8 cellular contexts compared by ENCODE assay signal in genomic region chr17:20848869-20849443, GRCh38.
DNase-seq lines count a peak whose midpoint lies in the region; ATAC-seq, FAIRE-seq and TF ChIP-seq lines count a peak whose summit lies in the region.
"Not testable (repeated sequence)": the region's sequence is repeated elsewhere in the genome, so short reads cannot be mapped to it uniquely, and the experiment has no call there.

No MANE protein-coding gene starts in this region.

- H3K9me3 Mint-ChIP-seq in CD4-positive, alpha-beta T cell = not testable (repeated sequence)

- POLR2A ChIA-PET in CD4-positive, alpha-beta T cell (lab: Charles Lee); HEK293 (lab: Yijun Ruan, JAX): not testable (repeated sequence)

- not testable (repeated sequence) for H4K20me1 ChIP-seq in hepatocyte (ENCODE audit: insufficient read depth, poor library complexity, severe bottlenecking); neural cell (ENCODE audit: insufficient read depth)

- not testable (repeated sequence) for H3K9me3 ChIP-seq in CD4-positive, alpha-beta T cell (ENCODE audit: control insufficient read depth, low read length); HEK293 (ENCODE audit: control insufficient read depth, insufficient read depth, low read depth, low read length); hepatocyte (ENCODE audit: low read depth); neural cell (ENCODE audit: low read length); uterus

- H3K27ac Mint-ChIP-seq in CD4-positive, alpha-beta T cell = not testable (repeated sequence)

- CTCF ChIA-PET in CD4-positive, alpha-beta T cell (lab: Charles Lee) = not testable (repeated sequence)
- CTCF ChIA-PET in HEK293 (lab: Yijun Ruan, JAX) = interaction anchor here (0.7 to 0.8 kb wide), 2 partner anchors 65 to 622 kb away, joined by 3 to 4 read pairs; no protein-coding TSS in a partner anchor

- H3K4me2 ChIP-seq in hepatocyte; neural cell (ENCODE audit: low read length): not testable (repeated sequence)

- TF ChIP-seq POLR2A in uterus (IDR thresholded peaks at IDR 0.05) = not testable (repeated sequence)

- H3K27ac ChIP-seq in CD4-positive, alpha-beta T cell (ENCODE audit: low read depth, low read length); HEK293 (ENCODE audit: extremely low read depth, low read depth, low read length); dorsolateral prefrontal cortex; hepatocyte; neural cell (ENCODE audit: low read length); uterus: not testable (repeated sequence)

- peak; percentile 96 for FAIRE-seq in TTC549 (lab: Jason Lieb, UNC)

- not testable (repeated sequence) for DNase-seq in CD4-positive, alpha-beta T cell; dorsolateral prefrontal cortex; hepatocyte (ENCODE audit: low spot score); uterus
- peak; percentile 2 for DNase-seq in NCI-H345 (lab: John Stamatoyannopoulos, UW)

- intact Hi-C loops in CD4-positive, alpha-beta T cell (cut with DNase I, micrococcal nuclease) = loop anchor here in 1 of 2 experiments (10.0 kb wide), 1 partner anchor 724 kb away; no protein-coding TSS in a partner anchor
- intact Hi-C loops in dorsolateral prefrontal cortex (cut with DNase I); uterus (cut with DNase I; ENCODE audit: low total_unique reads): not testable (repeated sequence)

- not testable (repeated sequence) for H3K36me3 Mint-ChIP-seq in CD4-positive, alpha-beta T cell (ENCODE audit: low read depth)

- not testable (repeated sequence) for H3K4me1 ChIP-seq in HEK293 (ENCODE audit: control insufficient read depth, insufficient read depth, low read length); hepatocyte (ENCODE audit: insufficient read depth); uterus

- H3K27me3 ChIP-seq in CD4-positive, alpha-beta T cell (ENCODE audit: control insufficient read depth, insufficient read depth, low read length) = peaks cover 22% of the 10 kb centered on the region
- H3K27me3 ChIP-seq in dorsolateral prefrontal cortex (peaks cover 0 to 50% (median 21%) of the 10 kb centered on the region in 45 donors), hepatocyte (peaks cover 11% of the 10 kb centered on the region), neural cell (ENCODE audit: insufficient read depth, low read depth, low read length) (peaks cover 17% of the 10 kb centered on the region), uterus (peaks cover 0 to 23% of the 10 kb centered on the region in 2 donors)

- not testable (repeated sequence) for H3F3A ChIP-seq in neural cell (ENCODE audit: insufficient read depth, low read length, poor library complexity, severe bottlenecking)

- not testable (repeated sequence) for H3K36me3 ChIP-seq in HEK293 (ENCODE audit: control insufficient read depth in 2 of 2, insufficient read depth in 1 of 2, low read length in 2 of 2); hepatocyte (replicated peaks; ENCODE audit: insufficient read depth, low read depth); neural cell (ENCODE audit: insufficient read depth, low read length); uterus

- H3K4me3 ChIP-seq in HEK293 (ENCODE audit: low read depth, low read length); dorsolateral prefrontal cortex; hepatocyte; neural cell (ENCODE audit: low read length); uterus: not testable (repeated sequence)

- WGBS in hepatocyte (ENCODE audit: low lambda C conversion rate, missing lambda C conversion rate) = 71% methylated on average over 3 of the region's 3 CpGs

- not testable (repeated sequence) for H2AFZ ChIP-seq in hepatocyte; neural cell (ENCODE audit: low read depth, low read length)

- not testable (repeated sequence) for TF ChIP-seq EP300 in neural cell (conservative IDR thresholded peaks at IDR 0.05; ENCODE audit: poor library complexity, severe bottlenecking)

- not testable (repeated sequence) for H3K4me3 Mint-ChIP-seq in CD4-positive, alpha-beta T cell

- peak; percentile 53 for TF ChIP-seq RAD21 in neural cell (conservative IDR thresholded peaks at IDR 0.05)

- TF ChIP-seq CTCF in CD4-positive, alpha-beta T cell (IDR thresholded peaks at IDR 0.05) = peak; percentile 42
- TF ChIP-seq CTCF in HEK293 (tag by site-specific recombination; IDR thresholded peaks at IDR 0.05) (0 out of 2 replicates have a peak, but pooled peaks have one; percentile 21), dorsolateral prefrontal cortex (IDR thresholded peaks at IDR 0.05 in 54 of 56, conservative IDR thresholded peaks at IDR 0.05 in 2 of 56; ENCODE audit: low read depth in 1 of 56, partially characterized antibody in 56 of 56) (peak in 54 of 56 donors; percentile 12 to 70 (median 50)), hepatocyte (IDR thresholded peaks at IDR 0.05; ENCODE audit: poor library complexity) (peak; percentile 67), neural cell (IDR thresholded peaks at IDR 0.05; ENCODE audit: poor library complexity, severe bottlenecking) (peak; percentile 56), uterus (IDR thresholded peaks at IDR 0.05) (peak; percentile 14 to 22 (median 17))

- peaks cover 26% of the 10 kb centered on the region for H3K27me3 Mint-ChIP-seq in CD4-positive, alpha-beta T cell

- H3K4me1 Mint-ChIP-seq in CD4-positive, alpha-beta T cell (ENCODE audit: low read depth) = not testable (repeated sequence)

- ATAC-seq in CD4-positive, alpha-beta T cell (ENCODE audit: poor library complexity) = not testable (repeated sequence)

- H3K79me2 ChIP-seq in hepatocyte; neural cell (replicated peaks; ENCODE audit: insufficient read depth, low read length): not testable (repeated sequence)

- not testable (repeated sequence) for H3K9me2 ChIP-seq in hepatocyte (replicated peaks; ENCODE audit: insufficient read depth); neural cell (ENCODE audit: insufficient read depth, low read length)

- not testable (repeated sequence) for H3K9ac ChIP-seq in neural cell (ENCODE audit: low read length)

TF ChIP-seq in HEK293, 187 proteins besides CTCF, POLR2A, EP300 and RAD21:
- 0 out of 2 replicates have a peak, but pooled peaks have one; percentile 35 for TF ChIP-seq ZNF660 (tag by site-specific recombination; IDR thresholded peaks at IDR 0.05)
- peak; percentile 59 for TF ChIP-seq ZNF654 (tag by site-specific recombination; IDR thresholded peaks at IDR 0.05; ENCODE audit: low read depth)

TF ChIP-seq in neural cell, 6 proteins besides CTCF, POLR2A, EP300 and RAD21:
- peak; percentile 64 for TF ChIP-seq SMC3 (conservative IDR thresholded peaks at IDR 0.05; ENCODE audit: poor library complexity)
TF ChIP-seq in neural cell: peak in this region for 1; not testable (repeated sequence) for 5.

Comparison
In these comparisons a context has a peak if more than half of its experiments do, and no peak if none do; other contexts are left out.
1. CTCF ChIP-seq: peak in every context shown above with its lines; median percentile 67 in hepatocyte; 56 in neural cell; 50 in dorsolateral prefrontal cortex; 42 in CD4-positive, alpha-beta T cell; 21 in HEK293; 17 in uterus.